8 cellular contexts compared by ENCODE assay signal in the genomic region with DNA sequence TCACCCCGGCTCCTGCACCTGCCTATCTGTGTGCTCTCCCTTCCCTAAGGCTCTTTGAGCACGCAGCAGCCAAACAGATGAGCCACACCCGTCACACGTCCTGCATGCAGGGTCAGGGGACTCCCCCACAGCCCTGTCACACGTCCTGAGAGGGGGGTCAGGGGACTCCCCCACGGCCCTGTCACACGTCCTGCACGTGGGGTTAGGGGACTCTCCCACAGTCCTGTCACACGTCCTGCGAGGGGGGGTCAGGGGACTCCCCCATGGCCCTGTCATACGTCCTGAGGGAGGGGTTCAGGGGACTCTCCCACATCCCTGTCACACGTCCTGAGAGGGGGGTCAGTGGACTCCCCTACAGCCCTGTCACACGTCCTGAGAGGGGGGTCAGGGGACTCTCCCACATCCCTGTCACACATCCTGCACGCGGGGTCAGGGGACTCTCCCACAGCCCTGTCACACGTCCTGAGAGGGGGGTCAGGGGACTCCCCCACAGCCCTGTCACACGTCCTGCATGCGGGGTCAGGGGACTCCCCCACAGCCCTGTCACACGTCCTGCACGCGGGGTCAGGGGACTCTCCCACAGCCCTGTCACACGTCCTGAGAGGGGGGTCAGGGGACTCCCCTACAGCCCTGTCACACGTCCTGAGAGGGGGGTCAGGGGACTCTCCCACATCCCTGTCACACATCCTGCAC.
DNase-seq lines count a peak whose midpoint lies in the region; ATAC-seq and TF ChIP-seq lines count a peak whose summit lies in the region.
"Not testable (repeated sequence)": the region's sequence is repeated elsewhere in the genome, so short reads cannot be mapped to it uniquely, and the experiment has no call there.

No MANE protein-coding gene starts in this region.

- H3K4me1 ChIP-seq in CD8-positive, alpha-beta T cell (ENCODE audit: insufficient read depth, low read length): peaks cover 10% of the 10 kb centered on the region
- not testable (repeated sequence) for H3K4me1 ChIP-seq in Peyer's patch; naive thymus-derived CD4-positive, alpha-beta T cell (ENCODE audit: control insufficient read depth in 2 of 2, insufficient read depth in 2 of 2, low read length in 2 of 2)

- ATAC-seq in CD8-positive, alpha-beta T cell: peak; percentile 55
- peak; percentile 78 for ATAC-seq in activated T-helper 17 cell treated with anti-CD3 and anti-CD28 coated beads, Interleukin-2, amount 50 U/mL, for 72 hours (replicated peaks)
- ATAC-seq in naive thymus-derived CD4-positive, alpha-beta T cell: peak; percentile 56
- not testable (repeated sequence) for ATAC-seq in stimulated activated naive B cell treated with anti-CD40 and anti-IgM and Interleukin-4, amounts not matched to agents 10 μg/mL and 1 μg/mL and 100 μg/mL, for 72 hours (replicated peaks)

- peak overlapping the region; percentile 18 for H3K27ac Mint-ChIP-seq in CD8-positive, alpha-beta T cell
- peak overlapping the region; percentile 91 for H3K27ac Mint-ChIP-seq in activated T-helper 17 cell treated with anti-CD3 and anti-CD28 coated beads, Interleukin-2, amount 50 U/mL, for 72 hours
- not testable (repeated sequence) for H3K27ac Mint-ChIP-seq in naive thymus-derived CD4-positive, alpha-beta T cell
- peak overlapping the region; percentile 25 for H3K27ac Mint-ChIP-seq in stimulated activated naive B cell treated with anti-CD40 and anti-IgM and Interleukin-4, amounts not matched to agents 10 μg/mL and 1 μg/mL and 100 μg/mL, for 72 hours

- CTCF ChIA-PET in CD8-positive, alpha-beta T cell (lab: Charles Lee); naive thymus-derived CD4-positive, alpha-beta T cell (lab: Charles Lee): not testable (repeated sequence)

- not testable (repeated sequence) for H3K27me3 ChIP-seq in CD8-positive, alpha-beta T cell (ENCODE audit: insufficient read depth, low read length); Peyer's patch; naive thymus-derived CD4-positive, alpha-beta T cell (ENCODE audit: control insufficient read depth in 2 of 2, insufficient read depth in 2 of 2, low read length in 2 of 2)

- H3K9me3 Mint-ChIP-seq in CD8-positive, alpha-beta T cell; activated T-helper 17 cell treated with anti-CD3 and anti-CD28 coated beads, Interleukin-2, amount 50 U/mL, for 72 hours: not testable (repeated sequence)
- H3K9me3 Mint-ChIP-seq in naive thymus-derived CD4-positive, alpha-beta T cell: peaks cover 0 to 22% (median 4%) of the 10 kb centered on the region in 11 donors
- H3K9me3 Mint-ChIP-seq in stimulated activated naive B cell treated with anti-CD40 and anti-IgM and Interleukin-4, amounts not matched to agents 10 μg/mL and 1 μg/mL and 100 μg/mL, for 72 hours: peaks cover 20 to 23% of the 10 kb centered on the region in 2 donors

- H3K36me3 Mint-ChIP-seq in CD8-positive, alpha-beta T cell; activated T-helper 17 cell treated with anti-CD3 and anti-CD28 coated beads, Interleukin-2, amount 50 U/mL, for 72 hours (ENCODE audit: low read depth); naive thymus-derived CD4-positive, alpha-beta T cell; stimulated activated naive B cell treated with anti-CD40 and anti-IgM and Interleukin-4, amounts not matched to agents 10 μg/mL and 1 μg/mL and 100 μg/mL, for 72 hours: not testable (repeated sequence)

- intact Hi-C loops in CD8-positive, alpha-beta T cell (cut with DNase I, micrococcal nuclease); naive thymus-derived CD4-positive, alpha-beta T cell (cut with micrococcal nuclease): not testable (repeated sequence)

- TF ChIP-seq POLR2A in Peyer's patch (IDR thresholded peaks at IDR 0.05): not testable (repeated sequence)

- H3K4me1 Mint-ChIP-seq in CD8-positive, alpha-beta T cell (ENCODE audit: low read depth); activated T-helper 17 cell treated with anti-CD3 and anti-CD28 coated beads, Interleukin-2, amount 50 U/mL, for 72 hours; naive thymus-derived CD4-positive, alpha-beta T cell; stimulated activated naive B cell treated with anti-CD40 and anti-IgM and Interleukin-4, amounts not matched to agents 10 μg/mL and 1 μg/mL and 100 μg/mL, for 72 hours: not testable (repeated sequence)

- POLR2A ChIA-PET in CD8-positive, alpha-beta T cell (lab: Charles Lee); naive thymus-derived CD4-positive, alpha-beta T cell (lab: Charles Lee): not testable (repeated sequence)

- not testable (repeated sequence) for H3K4me3 Mint-ChIP-seq in CD8-positive, alpha-beta T cell; naive thymus-derived CD4-positive, alpha-beta T cell; stimulated activated naive B cell treated with anti-CD40 and anti-IgM and Interleukin-4, amounts not matched to agents 10 μg/mL and 1 μg/mL and 100 μg/mL, for 72 hours
- H3K4me3 Mint-ChIP-seq in activated T-helper 17 cell treated with anti-CD3 and anti-CD28 coated beads, Interleukin-2, amount 50 U/mL, for 72 hours: peak overlapping the region; percentile 59

- not testable (repeated sequence) for H3K27me3 Mint-ChIP-seq in CD8-positive, alpha-beta T cell (ENCODE audit: low read depth); activated T-helper 17 cell treated with anti-CD3 and anti-CD28 coated beads, Interleukin-2, amount 50 U/mL, for 72 hours
- peaks cover 0 to 26% (median 18%) of the 10 kb centered on the region in 5 donors for H3K27me3 Mint-ChIP-seq in naive thymus-derived CD4-positive, alpha-beta T cell
- H3K27me3 Mint-ChIP-seq in stimulated activated naive B cell treated with anti-CD40 and anti-IgM and Interleukin-4, amounts not matched to agents 10 μg/mL and 1 μg/mL and 100 μg/mL, for 72 hours: peaks cover 0 to 10% of the 10 kb centered on the region in 2 donors

- TF ChIP-seq CTCF in CD8-positive, alpha-beta T cell (IDR thresholded peaks at IDR 0.05); Peyer's patch (IDR thresholded peaks at IDR 0.05): not testable (repeated sequence)

- not testable (repeated sequence) for H3K9me3 ChIP-seq in CD8-positive, alpha-beta T cell (ENCODE audit: low read length); Peyer's patch; naive thymus-derived CD4-positive, alpha-beta T cell (ENCODE audit: control insufficient read depth in 2 of 3, low read length in 3 of 3)

- DNase-seq in CD8-positive, alpha-beta T cell: peak in 3 of 7 experiments; percentile 2 to 63 (median 22)
- DNase-seq in Peyer's patch: peak in 2 of 3 donors; percentile 3 to 38
- DNase-seq in activated CD4-positive, alpha-beta T cell treated with anti-CD3 and anti-CD28 coated beads, Interleukin-2, amount 50 U/mL, for 48 hours: peak; percentile 20 to 37
- DNase-seq in central memory CD4-positive, alpha-beta T cell: peak; percentile 53
- not testable (repeated sequence) for DNase-seq in naive thymus-derived CD4-positive, alpha-beta T cell; stimulated activated naive B cell treated with anti-CD40 and anti-IgM and Interleukin-4, amounts not matched to agents 10 μg/mL and 1 μg/mL and 100 μg/mL, for 72 hours
- DNase-seq in stimulated activated CD4-positive, alpha-beta T cell treated with anti-CD3 and anti-CD28 coated beads, Interleukin-1b, Interleukin-23, amount 100 ng/mL, for 48 hours: peak; percentile 65

- H3K4me3 ChIP-seq in CD8-positive, alpha-beta T cell (ENCODE audit: low read depth, low read length); Peyer's patch; naive thymus-derived CD4-positive, alpha-beta T cell (ENCODE audit: low read length): not testable (repeated sequence)

- H3K27ac ChIP-seq in CD8-positive, alpha-beta T cell (ENCODE audit: low read depth, low read length): peak overlapping the region; percentile 27
- H3K27ac ChIP-seq in Peyer's patch; naive thymus-derived CD4-positive, alpha-beta T cell (ENCODE audit: low read depth, low read length): not testable (repeated sequence)

- not testable (repeated sequence) for H3K36me3 ChIP-seq in CD8-positive, alpha-beta T cell (ENCODE audit: insufficient read depth, low read length); Peyer's patch; naive thymus-derived CD4-positive, alpha-beta T cell (ENCODE audit: control insufficient read depth in 2 of 3, insufficient read depth in 3 of 3, low read length in 3 of 3)
